Comparison of ENCODE assay signal across 16 cellular contexts in genomic region chr1:27192039-27192529, GRCh38. TPM values are rescaled to one million over a fixed set of nuclear protein-coding genes. Genes with fewer than 3 reads are reported as not detected.
A peak's percentile ranks its signal among the peaks of the same experiment; 100 is the strongest.
DNase-seq lines count a peak whose midpoint lies in the region; ATAC-seq and TF ChIP-seq lines count a peak whose summit lies in the region.
"Had no signal": no experiment of that assay in that cellular context is flagged by ENCODE, and none has a peak within 500 bp of the region (broad histone marks: within the 10 kb centered on the region; RNA-seq: fewer than 3 reads in every experiment).

No MANE protein-coding gene starts in this region.

- no peaks in the 10 kb centered on the region for H3K9me3 ChIP-seq in osteoblast (ENCODE audit: low read depth, low read length)
- H3K9me3 ChIP-seq: psoas muscle had no signal

- no peak overlapping the region for H2AFZ ChIP-seq in osteoblast (ENCODE audit: low read length)

- no peaks in the 10 kb centered on the region for H3K27me3 ChIP-seq in osteoblast (ENCODE audit: insufficient read depth, low read length)

- peak; percentile 51 for DNase-seq in ELR (ENCODE audit: low read depth)
- peak; percentile 12 for DNase-seq in NCI-H226
- peak; percentile 31 for DNase-seq in epithelial cell of prostate (ENCODE audit: low read depth, low spot score)
- peak; percentile 72 for DNase-seq in osteoblast (ENCODE audit: insufficient read length, low spot score, missing footprints)
- no peak for DNase-seq in NCI-H187 (lab: John Stamatoyannopoulos, UW)
- DNase-seq in Ammon's horn (ENCODE audit: low spot score), result no peak
- no peak for DNase-seq in NCI-H187 treated with DMSO at 0.1 percent for 48 hours (lab: John Stamatoyannopoulos, UW)
- DNase-seq: CD4-positive, CD25-positive, alpha-beta regulatory T cell; KG1; midbrain; psoas muscle; stimulated activated CD4-positive, alpha-beta T cell treated with anti-CD3 and anti-CD28 coated beads, Interleukin-4, amount 100 ng/mL, for 24 hours; stimulated activated naive CD4-positive, alpha-beta T cell; T1000 had no signal

- no peaks in the 10 kb centered on the region for H3K36me3 ChIP-seq in osteoblast (ENCODE audit: insufficient read depth, low read length)

- no peak for ATAC-seq in GM21381 (IDR thresholded peaks at IDR 0.05; ENCODE audit: unreplicated experiment)
- ATAC-seq: activated CD8-positive, alpha-beta T cell treated with anti-CD3 and anti-CD28 coated beads for 36 hours; psoas muscle had no signal

- H3K79me2 ChIP-seq in osteoblast (ENCODE audit: insufficient read depth, low read length), result no peaks in the 10 kb centered on the region

- no peak overlapping the region for H3K4me2 ChIP-seq in osteoblast (ENCODE audit: insufficient read depth, low read length)

- H3K4me3 ChIP-seq in osteoblast (ENCODE audit: insufficient read depth, low read length), result no peak overlapping the region
- H3K4me3 ChIP-seq: psoas muscle had no signal

- H3K27ac ChIP-seq in epithelial cell of prostate (peak overlapping the region; percentile 82), osteoblast (ENCODE audit: low read depth, low read length) (no peak overlapping the region)
- H3K27ac ChIP-seq: psoas muscle had no signal

- peaks cover 9% of the 10 kb centered on the region for H3K4me1 ChIP-seq in osteoblast (ENCODE audit: insufficient read depth, low read length)
- H3K4me1 ChIP-seq: psoas muscle had no signal

- TF ChIP-seq CTCF in osteoblast (IDR thresholded peaks at IDR 0.05; ENCODE audit: extremely low read depth, low read depth, low read length), result no peak

- no peaks in the 10 kb centered on the region for H4K20me1 ChIP-seq in osteoblast (ENCODE audit: insufficient read depth, low read length)

RNA-seq across cellular contexts. Expression of gene SLC9A1, which starts 37.2 kb away (rescaled TPM):
- total RNA-seq in osteoblast, result 6.2 and 7.6 TPM in 2 replicates

RNA-seq across cellular contexts. Expression of gene WDTC1, which starts 42.3 kb away (rescaled TPM):
- 30.9 and 34.4 TPM in 2 replicates for total RNA-seq in osteoblast

Comparison
In these comparisons a context has a peak if more than half of its experiments do, and no peak if none do; other contexts are left out.
1. DNase-seq: peak in ELR (single experiment), NCI-H226 (single experiment), epithelial cell of prostate (single experiment) and osteoblast (single experiment); none in NCI-H187 (0 of 2), Ammon's horn (single experiment) and NCI-H187 treated with DMSO at 0.1 percent for 48 hours (single experiment).